8 cellular contexts compared by ENCODE assay signal in genomic region chr15:79923515-79924169, GRCh38. TPM values are rescaled to one million over a fixed set of nuclear protein-coding genes. Genes with fewer than 3 reads are reported as not detected.
DNase-seq lines count a peak whose midpoint lies in the region; ATAC-seq and TF ChIP-seq lines count a peak whose summit lies in the region.

No MANE protein-coding gene starts in this region.

- H3K36me3 ChIP-seq in GM23338 (ENCODE audit: insufficient read depth), result peaks cover 16% of the 10 kb centered on the region

- H3K4me3 ChIP-seq in GM23338, result peak overlapping the region; percentile 98

- H3K27me3 ChIP-seq in GM23338 (ENCODE audit: insufficient read depth), result no peaks in the 10 kb centered on the region

- H3K4me3 Mint-ChIP-seq in GM23338 (peak overlapping the region; percentile 94), naive B cell (peak overlapping the region; percentile 94 to 100 (median 96))
- H3K4me3 Mint-ChIP-seq in stimulated activated effector memory CD8-positive, alpha-beta T cell treated with anti-CD3 and anti-CD28 coated beads, Interleukin-12 subunit alpha, Interleukin-12 subunit beta, amount 100 ng/mL, for 72 hours, result peak overlapping the region; percentile 93

- TF ChIP-seq CTCF in GM23338 (conservative IDR thresholded peaks at IDR 0.05; ENCODE audit: low read depth in 2 of 2), result no peak

- peak overlapping the region; percentile 92 for H3K4me2 ChIP-seq in GM23338

- no peaks in the 10 kb centered on the region; the same call in 1 of the 2 replicates for H3K9me2 ChIP-seq in GM23338 (ENCODE audit: insufficient read depth)

- H3K27me3 Mint-ChIP-seq in GM23338 (ENCODE audit: insufficient read depth, low read depth, poor library complexity), result peaks cover 24% of the 10 kb centered on the region
- no peaks in the 10 kb centered on the region for H3K27me3 Mint-ChIP-seq in naive B cell

- peaks cover 2% of the 10 kb centered on the region; the same call in 1 of the 3 replicates for H3K4me1 Mint-ChIP-seq in GM23338
- H3K4me1 Mint-ChIP-seq in naive B cell, result peaks cover 22 to 26% (median 25%) of the 10 kb centered on the region in 3 donors
- peaks cover 25% of the 10 kb centered on the region for H3K4me1 Mint-ChIP-seq in stimulated activated effector memory CD8-positive, alpha-beta T cell treated with anti-CD3 and anti-CD28 coated beads, Interleukin-12 subunit alpha, Interleukin-12 subunit beta, amount 100 ng/mL, for 72 hours

- H3K9me3 Mint-ChIP-seq in GM23338 (peaks cover 52% of the 10 kb centered on the region), naive B cell (peaks cover 6 to 35% (median 17%) of the 10 kb centered on the region in 7 donors)
- H3K9me3 Mint-ChIP-seq in stimulated activated effector memory CD8-positive, alpha-beta T cell treated with anti-CD3 and anti-CD28 coated beads, Interleukin-12 subunit alpha, Interleukin-12 subunit beta, amount 100 ng/mL, for 72 hours, result peaks cover 8% of the 10 kb centered on the region

- ATAC-seq in GM23338, result peak; percentile 93
- peak; percentile 88 to 89 for ATAC-seq in naive B cell (ENCODE audit: low read depth in 2 of 2)
- ATAC-seq in stimulated activated effector memory CD8-positive, alpha-beta T cell treated with anti-CD3 and anti-CD28 coated beads, Interleukin-12 subunit alpha, Interleukin-12 subunit beta, amount 100 ng/mL, for 72 hours, result peak; percentile 97

- H3K4me1 ChIP-seq in GM23338 (ENCODE audit: insufficient read depth), result peaks cover 7% of the 10 kb centered on the region; the same call in 1 of the 2 replicates

- no peaks in the 10 kb centered on the region; the same call in 1 of the 2 replicates for H4K20me1 ChIP-seq in GM23338 (replicated peaks; ENCODE audit: insufficient read depth)

- H3K27ac ChIP-seq in GM23338 (ENCODE audit: low read depth), result peak overlapping the region; percentile 97

- H3F3A ChIP-seq in GM23338 (replicated peaks; ENCODE audit: low read depth), result peaks cover 4% of the 10 kb centered on the region; the same call in 1 of the 2 replicates

- H3K36me3 Mint-ChIP-seq in GM23338 (ENCODE audit: low read depth) (peaks cover 53% of the 10 kb centered on the region), naive B cell (peaks cover 10 to 21% of the 10 kb centered on the region in 2 donors)
- peaks cover 51% of the 10 kb centered on the region for H3K36me3 Mint-ChIP-seq in stimulated activated effector memory CD8-positive, alpha-beta T cell treated with anti-CD3 and anti-CD28 coated beads, Interleukin-12 subunit alpha, Interleukin-12 subunit beta, amount 100 ng/mL, for 72 hours

- DNase-seq in Daoy (ENCODE audit: low read depth) (peak; percentile 98), GM23338 (ENCODE audit: low spot score) (peak; percentile 98), Kasumi-1 (lab: John Stamatoyannopoulos, UW) (peak; percentile 96 to 97), RKO (ENCODE audit: low spot score) (peak; percentile 97), fibroblast of gingiva (ENCODE audit: low read depth) (peak; percentile 93), naive B cell (peak; percentile 100)
- peak; percentile 97 to 98 for DNase-seq in activated T-helper 1 cell treated with anti-CD3 and anti-CD28 coated beads, Interleukin-2, amount 50 U/mL, for 16 hours (ENCODE audit: low read depth in 1 of 2, low spot score in 1 of 2)
- DNase-seq in stimulated activated effector memory CD8-positive, alpha-beta T cell treated with anti-CD3 and anti-CD28 coated beads, Interleukin-12 subunit alpha, Interleukin-12 subunit beta, amount 100 ng/mL, for 72 hours (ENCODE audit: low spot score in 2 of 2), result peak; percentile 99 to 100

- peak overlapping the region; percentile 81 for H2AFZ ChIP-seq in GM23338

- H3K27ac Mint-ChIP-seq in GM23338, result peak overlapping the region; percentile 98
- peak overlapping the region; percentile 96 to 99 (median 97) for H3K27ac Mint-ChIP-seq in naive B cell
- H3K27ac Mint-ChIP-seq in stimulated activated effector memory CD8-positive, alpha-beta T cell treated with anti-CD3 and anti-CD28 coated beads, Interleukin-12 subunit alpha, Interleukin-12 subunit beta, amount 100 ng/mL, for 72 hours, result peak overlapping the region; percentile 97

- H3K79me2 ChIP-seq in GM23338 (replicated peaks; ENCODE audit: insufficient read depth), result peaks cover 39% of the 10 kb centered on the region

TF ChIP-seq in GM23338, 12 proteins besides CTCF, POLR2A, EP300 and RAD21:
- TF ChIP-seq STAT1 (IDR thresholded peaks at IDR 0.05; ENCODE audit: unreplicated experiment), result no peak
- TF ChIP-seq CREB1 (CRISPR knock-in tag; IDR thresholded peaks at IDR 0.05; ENCODE audit: low read depth), result peak; percentile 70
- no peak for TF ChIP-seq EZH2 (IDR thresholded peaks at IDR 0.05; ENCODE audit: low read depth, unreplicated experiment)
- TF ChIP-seq JUNB (IDR thresholded peaks at IDR 0.05; ENCODE audit: unreplicated experiment), result no peak
- TF ChIP-seq POLR2AphosphoS5 (IDR thresholded peaks at IDR 0.05; ENCODE audit: low read depth), result peak; percentile 90
- TF ChIP-seq, protein P1, sequence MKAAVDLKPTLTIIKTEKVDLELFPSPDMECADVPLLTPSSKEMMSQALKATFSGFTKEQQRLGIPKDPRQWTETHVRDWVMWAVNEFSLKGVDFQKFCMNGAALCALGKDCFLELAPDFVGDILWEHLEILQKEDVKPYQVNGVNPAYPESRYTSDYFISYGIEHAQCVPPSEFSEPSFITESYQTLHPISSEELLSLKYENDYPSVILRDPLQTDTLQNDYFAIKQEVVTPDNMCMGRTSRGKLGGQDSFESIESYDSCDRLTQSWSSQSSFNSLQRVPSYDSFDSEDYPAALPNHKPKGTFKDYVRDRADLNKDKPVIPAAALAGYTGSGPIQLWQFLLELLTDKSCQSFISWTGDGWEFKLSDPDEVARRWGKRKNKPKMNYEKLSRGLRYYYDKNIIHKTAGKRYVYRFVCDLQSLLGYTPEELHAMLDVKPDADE (IDR thresholded peaks at IDR 0.05), result peak; percentile 7; the same call in 1 of the 2 replicates

RNA-seq across cellular contexts. Expression of gene MTHFS, which starts 26.8 kb away (rescaled TPM):
- 55.0 and 90.1 TPM in 2 replicates for total RNA-seq in Daoy (2014; rRNA removed; shearing (Covaris generic))
- total RNA-seq in GM23338 (2014; rRNA removed; shearing (Covaris generic)), result 33.2 and 36.4 TPM in 2 replicates
- polyA plus RNA-seq in GM23338 (2016; fragmentation: Nextera tagmentation; extraction: Ambion mirVana) (62.0 and 72.4 TPM in 2 replicates), naive B cell (ENCODE audit: low read depth in 6 of 6) (100 to 1,000 TPM in 1 of 6 donors, 10 to 100 TPM in 5; 60.0 to 107 (median 76.3) TPM)

RNA-seq across cellular contexts. Expression of gene BCL2A1, which starts 47.4 kb away (rescaled TPM):
- 8.4 and 10.1 TPM in 2 replicates for total RNA-seq in Daoy (2014; rRNA removed; shearing (Covaris generic))
- not detected in 2 replicates for total RNA-seq in GM23338 (2014; rRNA removed; shearing (Covaris generic))
- polyA plus RNA-seq in GM23338 (2016; fragmentation: Nextera tagmentation; extraction: Ambion mirVana) (0.28 TPM in 1 of 2 replicates, not detected in the other), naive B cell (ENCODE audit: low read depth in 6 of 6) (10 to 100 TPM; 30.9 to 58.4 (median 44.4) TPM)

Comparison
In these comparisons a context has a peak if more than half of its experiments do, and no peak if none do; other contexts are left out.
1. Peak in every context shown above with its lines: DNase-seq, ATAC-seq, H3K4me3 ChIP-seq and H3K27ac ChIP-seq.